ENCODE assay signal across 11 cellular contexts in the genomic region with DNA sequence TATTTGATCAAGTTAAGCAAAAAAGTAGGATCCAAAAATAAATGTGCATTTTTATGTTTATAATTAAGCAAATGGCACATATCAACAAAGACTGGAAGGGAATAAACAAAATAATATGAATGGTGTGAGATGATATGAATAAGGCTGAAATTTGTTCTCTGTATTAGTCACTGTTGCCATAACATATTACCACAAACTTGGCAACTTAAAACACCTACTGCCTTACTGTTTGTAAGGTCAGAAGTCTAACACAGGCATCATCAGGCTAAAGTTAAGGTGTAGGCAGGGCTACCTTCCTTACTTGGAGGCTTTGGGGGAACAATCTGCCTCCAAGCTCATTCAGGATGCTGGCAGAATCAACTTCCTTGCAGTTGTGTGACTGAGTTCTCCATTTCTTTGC. TPM values are rescaled to one million over a fixed set of nuclear protein-coding genes. Genes with fewer than 3 reads are reported as not detected.
A peak's percentile ranks its signal among the peaks of the same experiment; 100 is the strongest.
DNase-seq lines count a peak whose midpoint lies in the region; ATAC-seq and TF ChIP-seq lines count a peak whose summit lies in the region.
"Had no signal": no experiment of that assay in that cellular context is flagged by ENCODE, and none has a peak within 500 bp of the region (broad histone marks: within the 10 kb centered on the region; RNA-seq: fewer than 3 reads in every experiment).

No MANE protein-coding gene starts in this region.

- no peaks in the 10 kb centered on the region for H3K9me3 ChIP-seq in MM.1S (replicated peaks; ENCODE audit: insufficient read depth, low read length)
- no peaks in the 10 kb centered on the region for H3K9me3 ChIP-seq in ascending aorta

- intact Hi-C loops in ascending aorta (cut with DNase I) = no loop called here

- in situ Hi-C loops in GM13976 (cut with MboI; ENCODE audit: low sequenced_read_pairs, unreplicated experiment) = loop anchor here (10.0 kb wide), 1 partner anchor 149 kb away; no protein-coding TSS in a partner anchor
- in situ Hi-C loops in ACHN (cut with HindIII; ENCODE audit: low pct_ligation_motif_present, low pct_unique_long_range_greater_than_20kb, low sequenced_read_pairs) = no loop called here

- no peak overlapping the region for H3K4me2 ChIP-seq in MM.1S (ENCODE audit: low read depth, low read length)

- TF ChIP-seq CTCF in GM13976 (IDR thresholded peaks at IDR 0.05; ENCODE audit: borderline replicate concordance, control extremely low read depth, extremely low read depth, insufficient read depth, missing control alignments) (no peak), MM.1S (IDR thresholded peaks at IDR 0.05; ENCODE audit: low read length) (no peak), ascending aorta (IDR thresholded peaks at IDR 0.05) (no peak)

- H3K9me2 ChIP-seq in MM.1S (replicated peaks; ENCODE audit: insufficient read depth, low read length) = no peaks in the 10 kb centered on the region

- no peaks in the 10 kb centered on the region for H3K27me3 ChIP-seq in MM.1S (replicated peaks; ENCODE audit: insufficient read depth, low read length)
- no peaks in the 10 kb centered on the region for H3K27me3 ChIP-seq in ascending aorta

- DNase-seq in GM13976 (ENCODE audit: low spot score) = peak; percentile 20
- peak; percentile 43 for DNase-seq in fibroblast of peridontal ligament (ENCODE audit: extremely low read depth)
- no peak for DNase-seq in MM.1S
- DNase-seq in ascending aorta (ENCODE audit: low spot score in 2 of 2) = no peak
- no peak for DNase-seq in ACHN
- DNase-seq: activated effector memory CD4-positive, alpha-beta T cell treated with anti-CD3 and anti-CD28 coated beads, Interleukin-2, amount 50 U/mL, for 16 hours; COR-L47; NCI-H1436 had no signal

- H3K9ac ChIP-seq in MM.1S (ENCODE audit: low read length) = no peak overlapping the region

- H3K27ac ChIP-seq in MM.1S (ENCODE audit: low read length) (no peak overlapping the region), ascending aorta (no peak overlapping the region)

- 0 out of 2 replicates have a peak, but pooled peaks cover 9% of the 10 kb centered on the region for H3K36me3 ChIP-seq in MM.1S (replicated peaks; ENCODE audit: insufficient read depth, low read length)
- peaks cover 7 to 23% of the 10 kb centered on the region in 2 donors for H3K36me3 ChIP-seq in ascending aorta

- H3K4me1 ChIP-seq in MM.1S (ENCODE audit: low read length) (no peaks in the 10 kb centered on the region), ascending aorta (peaks cover 0 to 6% of the 10 kb centered on the region in 2 donors)

- H3K4me3 ChIP-seq in MM.1S (ENCODE audit: low read length) = no peak overlapping the region
- H3K4me3 ChIP-seq in ascending aorta = no peak overlapping the region

- no peak overlapping the region for H2AFZ ChIP-seq in MM.1S (ENCODE audit: low read length)

- 0 out of 2 replicates have a peak, but pooled peaks cover 2% of the 10 kb centered on the region for H3F3A ChIP-seq in MM.1S (ENCODE audit: insufficient read depth, low read length)

- peaks cover 36% of the 10 kb centered on the region for H3K79me2 ChIP-seq in MM.1S (ENCODE audit: low read length)

- no peaks in the 10 kb centered on the region; the same call in 1 of the 2 replicates for H4K20me1 ChIP-seq in MM.1S (ENCODE audit: insufficient read depth, low read length)

- ATAC-seq in GM21619 (IDR thresholded peaks at IDR 0.05; ENCODE audit: unreplicated experiment) (peak; percentile 56), HG03442 (IDR thresholded peaks at IDR 0.05; ENCODE audit: unreplicated experiment) (peak; percentile 91), GM19328 (IDR thresholded peaks at IDR 0.05; ENCODE audit: unreplicated experiment) (no peak)

RNA-seq across cellular contexts. Expression of a gene that starts 19.3 kb away (rescaled TPM):
- 4.0 TPM for total RNA-seq in ascending aorta

RNA-seq across cellular contexts. Expression of a gene that starts 53.0 kb away (rescaled TPM):
- 10.4 TPM for total RNA-seq in ascending aorta

Comparison
In these comparisons a context has a peak if more than half of its experiments do, and no peak if none do; other contexts are left out.
1. DNase-seq: peak in GM13976 (single experiment) and fibroblast of peridontal ligament (single experiment); none in MM.1S (single experiment), ascending aorta (0 of 2) and ACHN (single experiment).